In the genomic region with DNA sequence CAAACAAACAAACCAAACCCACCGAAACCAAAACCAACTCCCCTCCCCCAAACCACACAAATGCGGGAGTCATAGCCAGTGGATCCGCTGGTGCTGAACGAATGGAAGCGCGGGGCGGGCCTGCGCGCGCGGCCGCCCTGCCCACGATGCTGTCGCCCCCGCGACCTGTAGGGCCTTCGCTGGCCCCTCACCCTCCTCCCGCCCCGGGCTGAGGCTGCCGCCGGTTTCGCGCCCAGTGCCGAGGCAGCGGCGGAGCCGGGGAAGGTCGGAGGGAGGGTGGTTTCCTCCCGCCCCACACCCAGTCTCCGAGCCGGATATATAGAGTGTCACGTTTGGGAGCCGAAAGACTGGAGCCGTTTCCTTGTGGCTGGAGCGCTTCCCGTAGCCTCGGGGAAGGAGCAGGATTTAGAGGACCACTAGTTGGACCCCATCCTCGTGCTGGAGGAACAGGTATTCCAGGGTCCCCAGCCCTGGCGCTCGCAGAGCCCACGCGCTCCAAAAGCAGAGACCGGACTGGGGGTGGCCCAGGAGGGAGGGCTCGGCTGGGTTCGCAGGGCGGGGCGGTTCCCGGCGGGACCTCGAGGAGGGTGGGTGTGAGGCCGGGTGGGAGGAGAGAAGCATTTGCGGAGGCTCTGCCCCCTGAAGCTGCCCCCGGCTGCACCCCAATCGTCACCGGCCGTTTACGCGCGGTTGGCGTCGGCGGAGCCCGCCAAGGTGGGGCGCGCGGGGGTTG, we compare ENCODE assay signal across 8 cellular contexts. TPM values are rescaled to one million over a fixed set of nuclear protein-coding genes. Genes with fewer than 3 reads are reported as not detected.
DNase-seq lines count a peak whose midpoint lies in the region; ATAC-seq and TF ChIP-seq lines count a peak whose summit lies in the region.

A gene (plus strand): TSS at position 321 of the 733 bp plus-strand sequence. CDS start 121,172 bp downstream, outside the sequence.

- no peaks in the 10 kb centered on the region for H3K9me3 ChIP-seq in lower lobe of right lung

- H3K27ac ChIP-seq in lower lobe of right lung = peak within 1 kb of the TSS; percentile 92

- intact Hi-C loops in lower lobe of right lung (cut with DNase I) = no loop called here

- DNase-seq in Daoy (ENCODE audit: low read depth) (peak; percentile 50), NCI-H128 (lab: John Stamatoyannopoulos, UW; ENCODE audit: unreplicated experiment) (peak; percentile 40), ecto neural progenitor cell (ENCODE audit: low spot score) (peak; percentile 77), lower lobe of right lung (peak; percentile 76), inferior parietal cortex (ENCODE audit: extremely low spot score) (no peak)
- peak; percentile 8 to 17 for DNase-seq in activated CD4-positive, alpha-beta T cell treated with anti-CD3 and anti-CD28 coated beads, Interleukin-2, amount 50 U/mL, for 24 hours (ENCODE audit: low read depth in 1 of 2, low spot score in 1 of 2)
- DNase-seq in stimulated activated CD4-positive, alpha-beta T cell treated with anti-CD3 and anti-CD28 coated beads, Interleukin-4, amount 100 ng/mL, for 48 hours (ENCODE audit: low read depth in 2 of 2) = peak; percentile 27 to 36

- no peaks in the 10 kb centered on the region for H3K27me3 ChIP-seq in lower lobe of right lung (ENCODE audit: low read depth)

- TF ChIP-seq CTCF in lower lobe of right lung (IDR thresholded peaks at IDR 0.05) = no peak

- H3K4me1 ChIP-seq in lower lobe of right lung = peaks cover 34% of the 10 kb centered on the region

- peak; percentile 39 for ATAC-seq in GM21529 (IDR thresholded peaks at IDR 0.05; ENCODE audit: unreplicated experiment)
- ATAC-seq in lower lobe of right lung = peak; percentile 80 to 88

- no peaks in the 10 kb centered on the region for H3K36me3 ChIP-seq in lower lobe of right lung

- H3K4me3 ChIP-seq in lower lobe of right lung = peak within 1 kb of the TSS; percentile 69

RNA-seq across cellular contexts. Expression of the gene that starts here (rescaled TPM):
- total RNA-seq in Daoy (2014; rRNA removed; shearing (Covaris generic)) = 8.2 and 21.9 TPM in 2 replicates
- 23.7 TPM for total RNA-seq in lower lobe of right lung
